In the genomic region with DNA sequence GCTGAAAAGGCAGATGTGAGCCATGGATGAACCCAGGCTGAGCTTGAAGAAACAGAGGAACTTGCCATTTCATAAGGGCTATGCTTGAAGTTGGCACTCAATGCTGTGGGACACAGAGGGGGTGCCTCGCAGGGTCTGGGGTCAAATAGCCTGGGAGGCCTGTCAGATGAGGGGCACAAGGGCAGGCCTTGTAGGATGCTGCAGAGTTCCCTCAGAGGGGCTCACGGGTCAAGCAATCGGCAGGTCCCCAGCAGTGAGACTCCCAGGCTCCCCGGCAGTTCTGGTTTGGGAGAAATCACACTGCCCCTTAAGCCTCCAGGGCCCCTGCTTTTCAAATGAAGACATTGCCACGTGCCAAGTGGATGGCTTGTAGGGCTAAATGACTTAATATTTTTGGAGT, we compare ENCODE assay signal across 19 cellular contexts.
"Had no signal": no experiment of that assay in that cellular context is flagged by ENCODE, and none has a peak within 500 bp of the region (broad histone marks: within the 10 kb centered on the region; RNA-seq: fewer than 3 reads in every experiment).

No MANE protein-coding gene starts in this region.

- ATAC-seq: effector memory CD8-positive, alpha-beta T cell; left colon; naive thymus-derived CD4-positive, alpha-beta T cell; right cardiac atrium; stimulated activated effector memory CD8-positive, alpha-beta T cell treated with anti-CD3 and anti-CD28 coated beads, Interleukin-12 subunit alpha, Interleukin-12 subunit beta, amount 100 ng/mL, for 72 hours; upper lobe of right lung had no signal

- H3K36me3 ChIP-seq: esophagus squamous epithelium, tibial artery, upper lobe of right lung had no signal

- H3K4me3 ChIP-seq: esophagus squamous epithelium, hepatocyte, tibial artery, upper lobe of right lung had no signal

- H3K4me1 ChIP-seq: esophagus squamous epithelium, tibial artery, upper lobe of right lung had no signal

- H3K27ac ChIP-seq: epithelial cell of prostate, esophagus squamous epithelium, hepatocyte, tibial artery, upper lobe of right lung had no signal

- H3K27ac Mint-ChIP-seq: effector memory CD8-positive, alpha-beta T cell; naive thymus-derived CD4-positive, alpha-beta T cell; nephron progenitor cell; stimulated activated effector memory CD8-positive, alpha-beta T cell treated with anti-CD3 and anti-CD28 coated beads, Interleukin-12 subunit alpha, Interleukin-12 subunit beta, amount 100 ng/mL, for 72 hours; stimulated activated naive CD8-positive, alpha-beta T cell treated with anti-CD3 and anti-CD28 coated beads, Interleukin-15, Interleukin-2, amounts not matched to agents 100 ng/mL and 50 ng/mL, for 24 hours had no signal

- H3K9me3 ChIP-seq: esophagus squamous epithelium, upper lobe of right lung had no signal

- H3K27me3 ChIP-seq: hepatocyte, upper lobe of right lung had no signal

- DNase-seq: cortex of kidney; effector memory CD8-positive, alpha-beta T cell; esophagus squamous epithelium; foreskin fibroblast; left colon; mesendoderm; naive thymus-derived CD4-positive, alpha-beta T cell; nephron progenitor cell; posterior cingulate gyrus; right cardiac atrium; stimulated activated CD4-positive, alpha-beta T cell treated with anti-CD3 and anti-CD28 coated beads, Interleukin-4, amount 100 ng/mL, for 1 hour; stimulated activated CD8-positive, alpha-beta memory T cell treated with anti-CD3 and anti-CD28 coated beads, Interleukin-4, amount 100 ng/mL, for 48 hours; tibial artery; upper lobe of right lung had no signal

- H3K4me1 Mint-ChIP-seq: central memory CD8-positive, alpha-beta T cell; nephron progenitor cell; stimulated activated effector memory CD8-positive, alpha-beta T cell treated with anti-CD3 and anti-CD28 coated beads, Interleukin-12 subunit alpha, Interleukin-12 subunit beta, amount 100 ng/mL, for 72 hours had no signal

- H3K4me3 Mint-ChIP-seq: central memory CD8-positive, alpha-beta T cell; effector memory CD8-positive, alpha-beta T cell; naive thymus-derived CD4-positive, alpha-beta T cell; nephron progenitor cell; stimulated activated effector memory CD8-positive, alpha-beta T cell treated with anti-CD3 and anti-CD28 coated beads, Interleukin-12 subunit alpha, Interleukin-12 subunit beta, amount 100 ng/mL, for 72 hours; stimulated activated naive CD8-positive, alpha-beta T cell treated with anti-CD3 and anti-CD28 coated beads, Interleukin-15, Interleukin-2, amounts not matched to agents 100 ng/mL and 50 ng/mL, for 24 hours had no signal

- H2AFZ ChIP-seq: hepatocyte had no signal

- H3K4me2 ChIP-seq: hepatocyte had no signal

- H3K36me3 Mint-ChIP-seq: stimulated activated effector memory CD8-positive, alpha-beta T cell treated with anti-CD3 and anti-CD28 coated beads, Interleukin-12 subunit alpha, Interleukin-12 subunit beta, amount 100 ng/mL, for 72 hours had no signal

- H3K9me3 Mint-ChIP-seq: nephron progenitor cell; stimulated activated naive CD8-positive, alpha-beta T cell treated with anti-CD3 and anti-CD28 coated beads, Interleukin-15, Interleukin-2, amounts not matched to agents 100 ng/mL and 50 ng/mL, for 24 hours had no signal

- H3K79me2 ChIP-seq: hepatocyte had no signal
